1 cellular context compared by ENCODE assay signal in the genomic region with DNA sequence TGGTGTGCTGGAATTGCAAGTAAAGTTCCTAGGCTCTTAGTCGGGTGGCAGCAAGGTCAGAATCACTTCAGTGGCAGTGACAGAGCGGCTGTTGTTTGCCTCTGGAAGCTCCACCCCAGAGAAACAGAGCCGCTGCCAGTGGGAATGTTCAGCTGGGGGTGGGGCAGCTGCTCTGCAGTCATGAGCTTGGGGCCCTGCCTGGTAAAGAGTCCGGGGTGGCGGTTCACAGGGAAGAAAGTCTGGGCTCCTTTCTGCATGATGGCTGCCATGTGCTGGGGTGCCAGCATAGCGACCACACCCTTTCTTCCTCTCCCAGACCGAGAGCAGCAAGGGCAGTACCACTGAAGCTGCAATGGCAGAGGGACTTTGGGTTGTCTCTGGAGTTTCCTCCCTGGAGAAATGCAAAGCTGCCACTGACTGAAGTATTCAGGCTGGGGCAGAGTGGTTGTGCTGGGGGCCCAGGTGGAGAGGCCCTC.
TF ChIP-seq lines count a peak whose summit lies in the region.

No MANE protein-coding gene starts in this region.

TF ChIP-seq in HepG2, 621 proteins besides CTCF, POLR2A, EP300 and RAD21 (continues in another document):
- no peak for TF ChIP-seq CBFB (CRISPR knock-in tag; IDR thresholded peaks at IDR 0.05)
- TF ChIP-seq, protein P1, sequence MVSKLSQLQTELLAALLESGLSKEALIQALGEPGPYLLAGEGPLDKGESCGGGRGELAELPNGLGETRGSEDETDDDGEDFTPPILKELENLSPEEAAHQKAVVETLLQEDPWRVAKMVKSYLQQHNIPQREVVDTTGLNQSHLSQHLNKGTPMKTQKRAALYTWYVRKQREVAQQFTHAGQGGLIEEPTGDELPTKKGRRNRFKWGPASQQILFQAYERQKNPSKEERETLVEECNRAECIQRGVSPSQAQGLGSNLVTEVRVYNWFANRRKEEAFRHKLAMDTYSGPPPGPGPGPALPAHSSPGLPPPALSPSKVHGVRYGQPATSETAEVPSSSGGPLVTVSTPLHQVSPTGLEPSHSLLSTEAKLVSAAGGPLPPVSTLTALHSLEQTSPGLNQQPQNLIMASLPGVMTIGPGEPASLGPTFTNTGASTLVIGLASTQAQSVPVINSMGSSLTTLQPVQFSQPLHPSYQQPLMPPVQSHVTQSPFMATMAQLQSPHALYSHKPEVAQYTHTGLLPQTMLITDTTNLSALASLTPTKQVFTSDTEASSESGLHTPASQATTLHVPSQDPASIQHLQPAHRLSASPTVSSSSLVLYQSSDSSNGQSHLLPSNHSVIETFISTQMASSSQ (IDR thresholded peaks at IDR 0.05; ENCODE audit: low read depth), result no peak
- TF ChIP-seq, protein P1 (CRISPR knock-in tag; IDR thresholded peaks at IDR 0.05; ENCODE audit: borderline replicate concordance), result no peak
- TF ChIP-seq PHF5A (CRISPR knock-in tag; IDR thresholded peaks at IDR 0.05; ENCODE audit: low read depth, unreplicated experiment), result no peak
- TF ChIP-seq SP140L (CRISPR knock-in tag; IDR thresholded peaks at IDR 0.05; ENCODE audit: borderline replicate concordance), result no peak
- TF ChIP-seq KDM3A (CRISPR knock-in tag; IDR thresholded peaks at IDR 0.05; ENCODE audit: low read depth), result no peak
- TF ChIP-seq, protein P2, sequence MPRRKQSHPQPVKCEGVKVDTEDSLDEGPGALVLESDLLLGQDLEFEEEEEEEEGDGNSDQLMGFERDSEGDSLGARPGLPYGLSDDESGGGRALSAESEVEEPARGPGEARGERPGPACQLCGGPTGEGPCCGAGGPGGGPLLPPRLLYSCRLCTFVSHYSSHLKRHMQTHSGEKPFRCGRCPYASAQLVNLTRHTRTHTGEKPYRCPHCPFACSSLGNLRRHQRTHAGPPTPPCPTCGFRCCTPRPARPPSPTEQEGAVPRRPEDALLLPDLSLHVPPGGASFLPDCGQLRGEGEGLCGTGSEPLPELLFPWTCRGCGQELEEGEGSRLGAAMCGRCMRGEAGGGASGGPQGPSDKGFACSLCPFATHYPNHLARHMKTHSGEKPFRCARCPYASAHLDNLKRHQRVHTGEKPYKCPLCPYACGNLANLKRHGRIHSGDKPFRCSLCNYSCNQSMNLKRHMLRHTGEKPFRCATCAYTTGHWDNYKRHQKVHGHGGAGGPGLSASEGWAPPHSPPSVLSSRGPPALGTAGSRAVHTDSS (CRISPR knock-in tag; conservative IDR thresholded peaks at IDR 0.05), result no peak
- no peak for TF ChIP-seq ZNF564 (CRISPR knock-in tag; IDR thresholded peaks at IDR 0.05)
- TF ChIP-seq FOXC1 (CRISPR knock-in tag; IDR thresholded peaks at IDR 0.05; ENCODE audit: borderline replicate concordance), result 0 out of 2 replicates have a peak, but pooled peaks have one; percentile 39
- no peak for TF ChIP-seq RCOR2 (CRISPR knock-in tag; IDR thresholded peaks at IDR 0.05)
- no peak; the same call in 1 of the 2 replicates for TF ChIP-seq TBX2 (CRISPR knock-in tag; IDR thresholded peaks at IDR 0.05; ENCODE audit: borderline replicate concordance)
- no peak for TF ChIP-seq ARID2 (CRISPR knock-in tag; IDR thresholded peaks at IDR 0.05; ENCODE audit: borderline replicate concordance)
- 0 out of 2 replicates have a peak, but pooled peaks have one; percentile 7 for TF ChIP-seq BCL6 (CRISPR knock-in tag; IDR thresholded peaks at IDR 0.05)
- TF ChIP-seq NFKBIZ (CRISPR knock-in tag; IDR thresholded peaks at IDR 0.05), result no peak
- TF ChIP-seq ZNF263 (CRISPR knock-in tag; IDR thresholded peaks at IDR 0.05), result no peak
- no peak for TF ChIP-seq ZNF382 (CRISPR knock-in tag; IDR thresholded peaks at IDR 0.05; ENCODE audit: borderline replicate concordance)
- TF ChIP-seq ZNF180 (CRISPR knock-in tag; IDR thresholded peaks at IDR 0.05; ENCODE audit: borderline replicate concordance, low read depth), result no peak
- TF ChIP-seq ZNF749 (CRISPR knock-in tag; IDR thresholded peaks at IDR 0.05; ENCODE audit: borderline replicate concordance), result no peak
- TF ChIP-seq, protein P3, sequence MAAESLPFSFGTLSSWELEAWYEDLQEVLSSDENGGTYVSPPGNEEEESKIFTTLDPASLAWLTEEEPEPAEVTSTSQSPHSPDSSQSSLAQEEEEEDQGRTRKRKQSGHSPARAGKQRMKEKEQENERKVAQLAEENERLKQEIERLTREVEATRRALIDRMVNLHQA (CRISPR knock-in tag; IDR thresholded peaks at IDR 0.05), result no peak
- TF ChIP-seq, protein P4, sequence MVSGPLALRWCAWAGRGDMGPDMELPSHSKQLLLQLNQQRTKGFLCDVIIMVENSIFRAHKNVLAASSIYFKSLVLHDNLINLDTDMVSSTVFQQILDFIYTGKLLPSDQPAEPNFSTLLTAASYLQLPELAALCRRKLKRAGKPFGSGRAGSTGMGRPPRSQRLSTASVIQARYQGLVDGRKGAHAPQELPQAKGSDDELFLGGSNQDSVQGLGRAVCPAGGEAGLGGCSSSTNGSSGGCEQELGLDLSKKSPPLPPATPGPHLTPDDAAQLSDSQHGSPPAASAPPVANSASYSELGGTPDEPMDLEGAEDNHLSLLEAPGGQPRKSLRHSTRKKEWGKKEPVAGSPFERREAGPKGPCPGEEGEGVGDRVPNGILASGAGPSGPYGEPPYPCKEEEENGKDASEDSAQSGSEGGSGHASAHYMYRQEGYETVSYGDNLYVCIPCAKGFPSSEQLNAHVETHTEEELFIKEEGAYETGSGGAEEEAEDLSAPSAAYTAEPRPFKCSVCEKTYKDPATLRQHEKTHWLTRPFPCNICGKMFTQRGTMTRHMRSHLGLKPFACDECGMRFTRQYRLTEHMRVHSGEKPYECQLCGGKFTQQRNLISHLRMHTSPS (CRISPR knock-in tag; IDR thresholded peaks at IDR 0.05; ENCODE audit: low read depth), result 0 out of 2 replicates have a peak, but pooled peaks have one; percentile 36
- TF ChIP-seq GATA4 (IDR thresholded peaks at IDR 0.05; ENCODE audit: borderline replicate concordance, low read depth), result no peak
- 0 out of 2 replicates have a peak, but pooled peaks have one; percentile 27 for TF ChIP-seq HDAC2 (CRISPR knock-in tag; IDR thresholded peaks at IDR 0.05)
- TF ChIP-seq YEATS4 (CRISPR knock-in tag; IDR thresholded peaks at IDR 0.05; ENCODE audit: borderline replicate concordance), result no peak; the same call in 1 of the 2 replicates
- TF ChIP-seq MAF1 (CRISPR knock-in tag; IDR thresholded peaks at IDR 0.05; ENCODE audit: borderline replicate concordance), result no peak
- TF ChIP-seq CBX5 (CRISPR knock-in tag; IDR thresholded peaks at IDR 0.05; ENCODE audit: borderline replicate concordance), result no peak
- TF ChIP-seq ZNF10 (CRISPR knock-in tag; IDR thresholded peaks at IDR 0.05; ENCODE audit: borderline replicate concordance, low read depth), result no peak
- TF ChIP-seq, protein P5, sequence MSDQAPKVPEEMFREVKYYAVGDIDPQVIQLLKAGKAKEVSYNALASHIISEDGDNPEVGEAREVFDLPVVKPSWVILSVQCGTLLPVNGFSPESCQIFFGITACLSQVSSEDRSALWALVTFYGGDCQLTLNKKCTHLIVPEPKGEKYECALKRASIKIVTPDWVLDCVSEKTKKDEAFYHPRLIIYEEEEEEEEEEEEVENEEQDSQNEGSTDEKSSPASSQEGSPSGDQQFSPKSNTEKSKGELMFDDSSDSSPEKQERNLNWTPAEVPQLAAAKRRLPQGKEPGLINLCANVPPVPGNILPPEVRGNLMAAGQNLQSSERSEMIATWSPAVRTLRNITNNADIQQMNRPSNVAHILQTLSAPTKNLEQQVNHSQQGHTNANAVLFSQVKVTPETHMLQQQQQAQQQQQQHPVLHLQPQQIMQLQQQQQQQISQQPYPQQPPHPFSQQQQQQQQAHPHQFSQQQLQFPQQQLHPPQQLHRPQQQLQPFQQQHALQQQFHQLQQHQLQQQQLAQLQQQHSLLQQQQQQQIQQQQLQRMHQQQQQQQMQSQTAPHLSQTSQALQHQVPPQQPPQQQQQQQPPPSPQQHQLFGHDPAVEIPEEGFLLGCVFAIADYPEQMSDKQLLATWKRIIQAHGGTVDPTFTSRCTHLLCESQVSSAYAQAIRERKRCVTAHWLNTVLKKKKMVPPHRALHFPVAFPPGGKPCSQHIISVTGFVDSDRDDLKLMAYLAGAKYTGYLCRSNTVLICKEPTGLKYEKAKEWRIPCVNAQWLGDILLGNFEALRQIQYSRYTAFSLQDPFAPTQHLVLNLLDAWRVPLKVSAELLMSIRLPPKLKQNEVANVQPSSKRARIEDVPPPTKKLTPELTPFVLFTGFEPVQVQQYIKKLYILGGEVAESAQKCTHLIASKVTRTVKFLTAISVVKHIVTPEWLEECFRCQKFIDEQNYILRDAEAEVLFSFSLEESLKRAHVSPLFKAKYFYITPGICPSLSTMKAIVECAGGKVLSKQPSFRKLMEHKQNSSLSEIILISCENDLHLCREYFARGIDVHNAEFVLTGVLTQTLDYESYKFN (CRISPR knock-in tag; conservative IDR thresholded peaks at IDR 0.05), result 0 out of 2 replicates have a peak, but pooled peaks have one; percentile 35
- TF ChIP-seq ZNF44 (CRISPR knock-in tag; IDR thresholded peaks at IDR 0.05), result no peak
- TF ChIP-seq, protein P6, sequence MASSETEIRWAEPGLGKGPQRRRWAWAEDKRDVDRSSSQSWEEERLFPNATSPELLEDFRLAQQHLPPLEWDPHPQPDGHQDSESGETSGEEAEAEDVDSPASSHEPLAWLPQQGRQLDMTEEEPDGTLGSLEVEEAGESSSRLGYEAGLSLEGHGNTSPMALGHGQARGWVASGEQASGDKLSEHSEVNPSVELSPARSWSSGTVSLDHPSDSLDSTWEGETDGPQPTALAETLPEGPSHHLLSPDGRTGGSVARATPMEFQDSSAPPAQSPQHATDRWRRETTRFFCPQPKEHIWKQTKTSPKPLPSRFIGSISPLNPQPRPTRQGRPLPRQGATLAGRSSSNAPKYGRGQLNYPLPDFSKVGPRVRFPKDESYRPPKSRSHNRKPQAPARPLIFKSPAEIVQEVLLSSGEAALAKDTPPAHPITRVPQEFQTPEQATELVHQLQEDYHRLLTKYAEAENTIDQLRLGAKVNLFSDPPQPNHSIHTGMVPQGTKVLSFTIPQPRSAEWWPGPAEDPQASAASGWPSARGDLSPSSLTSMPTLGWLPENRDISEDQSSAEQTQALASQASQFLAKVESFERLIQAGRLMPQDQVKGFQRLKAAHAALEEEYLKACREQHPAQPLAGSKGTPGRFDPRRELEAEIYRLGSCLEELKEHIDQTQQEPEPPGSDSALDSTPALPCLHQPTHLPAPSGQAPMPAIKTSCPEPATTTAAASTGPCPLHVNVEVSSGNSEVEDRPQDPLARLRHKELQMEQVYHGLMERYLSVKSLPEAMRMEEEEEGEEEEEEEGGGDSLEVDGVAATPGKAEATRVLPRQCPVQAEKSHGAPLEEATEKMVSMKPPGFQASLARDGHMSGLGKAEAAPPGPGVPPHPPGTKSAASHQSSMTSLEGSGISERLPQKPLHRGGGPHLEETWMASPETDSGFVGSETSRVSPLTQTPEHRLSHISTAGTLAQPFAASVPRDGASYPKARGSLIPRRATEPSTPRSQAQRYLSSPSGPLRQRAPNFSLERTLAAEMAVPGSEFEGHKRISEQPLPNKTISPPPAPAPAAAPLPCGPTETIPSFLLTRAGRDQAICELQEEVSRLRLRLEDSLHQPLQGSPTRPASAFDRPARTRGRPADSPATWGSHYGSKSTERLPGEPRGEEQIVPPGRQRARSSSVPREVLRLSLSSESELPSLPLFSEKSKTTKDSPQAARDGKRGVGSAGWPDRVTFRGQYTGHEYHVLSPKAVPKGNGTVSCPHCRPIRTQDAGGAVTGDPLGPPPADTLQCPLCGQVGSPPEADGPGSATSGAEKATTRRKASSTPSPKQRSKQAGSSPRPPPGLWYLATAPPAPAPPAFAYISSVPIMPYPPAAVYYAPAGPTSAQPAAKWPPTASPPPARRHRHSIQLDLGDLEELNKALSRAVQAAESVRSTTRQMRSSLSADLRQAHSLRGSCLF (CRISPR knock-in tag; IDR thresholded peaks at IDR 0.05; ENCODE audit: borderline replicate concordance), result no peak
- TF ChIP-seq, protein P7, sequence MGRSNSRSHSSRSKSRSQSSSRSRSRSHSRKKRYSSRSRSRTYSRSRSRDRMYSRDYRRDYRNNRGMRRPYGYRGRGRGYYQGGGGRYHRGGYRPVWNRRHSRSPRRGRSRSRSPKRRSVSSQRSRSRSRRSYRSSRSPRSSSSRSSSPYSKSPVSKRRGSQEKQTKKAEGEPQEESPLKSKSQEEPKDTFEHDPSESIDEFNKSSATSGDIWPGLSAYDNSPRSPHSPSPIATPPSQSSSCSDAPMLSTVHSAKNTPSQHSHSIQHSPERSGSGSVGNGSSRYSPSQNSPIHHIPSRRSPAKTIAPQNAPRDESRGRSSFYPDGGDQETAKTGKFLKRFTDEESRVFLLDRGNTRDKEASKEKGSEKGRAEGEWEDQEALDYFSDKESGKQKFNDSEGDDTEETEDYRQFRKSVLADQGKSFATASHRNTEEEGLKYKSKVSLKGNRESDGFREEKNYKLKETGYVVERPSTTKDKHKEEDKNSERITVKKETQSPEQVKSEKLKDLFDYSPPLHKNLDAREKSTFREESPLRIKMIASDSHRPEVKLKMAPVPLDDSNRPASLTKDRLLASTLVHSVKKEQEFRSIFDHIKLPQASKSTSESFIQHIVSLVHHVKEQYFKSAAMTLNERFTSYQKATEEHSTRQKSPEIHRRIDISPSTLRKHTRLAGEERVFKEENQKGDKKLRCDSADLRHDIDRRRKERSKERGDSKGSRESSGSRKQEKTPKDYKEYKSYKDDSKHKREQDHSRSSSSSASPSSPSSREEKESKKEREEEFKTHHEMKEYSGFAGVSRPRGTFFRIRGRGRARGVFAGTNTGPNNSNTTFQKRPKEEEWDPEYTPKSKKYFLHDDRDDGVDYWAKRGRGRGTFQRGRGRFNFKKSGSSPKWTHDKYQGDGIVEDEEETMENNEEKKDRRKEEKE (IDR thresholded peaks at IDR 0.05), result no peak
- no peak for TF ChIP-seq DNMT1 (CRISPR knock-in tag; IDR thresholded peaks at IDR 0.05)
- TF ChIP-seq RBM39 (IDR thresholded peaks at IDR 0.05; ENCODE audit: low read depth, low read length, poor library complexity, severe bottlenecking), result no peak
- 0 out of 2 replicates have a peak, but pooled peaks have one; percentile 21 for TF ChIP-seq KAT8 (CRISPR knock-in tag; IDR thresholded peaks at IDR 0.05)
- TF ChIP-seq ZNF766 (CRISPR knock-in tag; IDR thresholded peaks at IDR 0.05; ENCODE audit: borderline replicate concordance), result no peak
- TF ChIP-seq SSRP1 (CRISPR knock-in tag; IDR thresholded peaks at IDR 0.05), result no peak
- TF ChIP-seq NCOR1 (IDR thresholded peaks at IDR 0.05; ENCODE audit: borderline replicate concordance, low read length), result no peak
- TF ChIP-seq TCF12 (IDR thresholded peaks at IDR 0.05), result no peak
- no peak for TF ChIP-seq TCF12 (CRISPR knock-in tag; IDR thresholded peaks at IDR 0.05)
- TF ChIP-seq, protein P8, sequence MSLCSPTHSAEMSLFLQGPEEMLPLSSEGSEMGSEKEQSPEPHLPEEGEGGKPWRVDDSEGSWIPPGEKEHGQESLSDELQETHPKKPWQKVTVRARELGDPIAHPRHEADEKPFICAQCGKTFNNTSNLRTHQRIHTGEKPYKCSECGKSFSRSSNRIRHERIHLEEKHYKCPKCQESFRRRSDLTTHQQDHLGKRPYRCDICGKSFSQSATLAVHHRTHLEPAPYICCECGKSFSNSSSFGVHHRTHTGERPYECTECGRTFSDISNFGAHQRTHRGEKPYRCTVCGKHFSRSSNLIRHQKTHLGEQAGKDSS (CRISPR knock-in tag; IDR thresholded peaks at IDR 0.05; ENCODE audit: borderline replicate concordance, low read depth), result no peak
